ENCODE assay signal across 27 cellular contexts in genomic region chr5:511476-511875, GRCh38.
"Had no signal": no experiment of that assay in that cellular context is flagged by ENCODE, and none has a peak within 500 bp of the region (broad histone marks: within the 10 kb centered on the region; RNA-seq: fewer than 3 reads in every experiment).

No MANE protein-coding gene starts in this region.

- H3K4me3 ChIP-seq: colonic mucosa, coronary artery, dorsolateral prefrontal cortex, esophagus muscularis mucosa, esophagus squamous epithelium, gastrocnemius medialis, gastroesophageal sphincter, heart left ventricle, heart right ventricle had no signal

- H3K4me1 ChIP-seq: colonic mucosa, esophagus muscularis mucosa, foreskin keratinocyte, gastrocnemius medialis, gastroesophageal sphincter, heart left ventricle, heart right ventricle had no signal

- H3K36me3 ChIP-seq: colonic mucosa, esophagus muscularis mucosa, esophagus squamous epithelium, gastrocnemius medialis, gastroesophageal sphincter, heart left ventricle, heart right ventricle had no signal

- H3K27me3 ChIP-seq: colonic mucosa had no signal

- H3K27ac ChIP-seq: colonic mucosa, coronary artery, dorsolateral prefrontal cortex, epithelial cell of prostate, esophagus muscularis mucosa, esophagus squamous epithelium, foreskin keratinocyte, gastrocnemius medialis, gastroesophageal sphincter, heart left ventricle, heart right ventricle had no signal

- H3K9me3 ChIP-seq: colonic mucosa, esophagus muscularis mucosa, esophagus squamous epithelium, gastrocnemius medialis, gastroesophageal sphincter, heart left ventricle, heart right ventricle had no signal

- ATAC-seq: effector memory CD8-positive, alpha-beta T cell; esophagus mucosa; foreskin keratinocyte; gastrocnemius medialis; gastroesophageal sphincter; heart left ventricle; heart right ventricle had no signal

- FAIRE-seq: endometrium, endothelial cell of umbilical vein, frontal cortex had no signal

- DNase-seq: colonic mucosa; cortex of kidney; dermis blood vessel endothelial cell; dorsolateral prefrontal cortex; effector CD4-positive, alpha-beta T cell; effector CD8-positive, alpha-beta T cell; effector memory CD4-positive, alpha-beta T cell; effector memory CD8-positive, alpha-beta T cell; endodermal cell; erythroblast; esophagus squamous epithelium; foreskin fibroblast; foreskin keratinocyte; foreskin melanocyte; gastrocnemius medialis; glutamatergic neuron; head of caudate nucleus; heart left ventricle; heart right ventricle had no signal
